8 cellular contexts compared by ENCODE assay signal in genomic region chr3:99817437-99818240, GRCh38. TPM values are rescaled to one million over a fixed set of nuclear protein-coding genes. Genes with fewer than 3 reads are reported as not detected.
DNase-seq lines count a peak whose midpoint lies in the region; ATAC-seq and TF ChIP-seq lines count a peak whose summit lies in the region.

Gene CMSS1 (plus strand): TSS chr3:99817862.

- peak within 1 kb of the TSS; percentile 97 for H3K4me3 Mint-ChIP-seq in HFFc6
- peak within 1 kb of the TSS; percentile 92 for H3K4me3 Mint-ChIP-seq in activated naive CD4-positive, alpha-beta T cell treated with anti-CD3 and anti-CD28 coated beads, Interleukin-2, amount 10 ng/mL, durations not matched to agents 7 days and 5 days

- peak within 1 kb of the TSS; percentile 93 for H3K9ac ChIP-seq in SK-N-MC (ENCODE audit: insufficient read length)

- H3K27me3 ChIP-seq in gastroesophageal sphincter: no peaks in the 10 kb centered on the region

- no peaks in the 10 kb centered on the region for H3K36me3 Mint-ChIP-seq in HFFc6 (ENCODE audit: low read depth)
- H3K36me3 Mint-ChIP-seq in activated naive CD4-positive, alpha-beta T cell treated with anti-CD3 and anti-CD28 coated beads, Interleukin-2, amount 10 ng/mL, durations not matched to agents 7 days and 5 days: no peaks in the 10 kb centered on the region

- TF ChIP-seq CTCF in HFFc6 (IDR thresholded peaks at IDR 0.05) (peak; percentile 63), NB4 (IDR thresholded peaks at IDR 0.05; ENCODE audit: low read depth, low read length) (no peak), gastroesophageal sphincter (IDR thresholded peaks at IDR 0.05) (peak; percentile 18 to 53 (median 43))

- no peaks in the 10 kb centered on the region for H3K36me3 ChIP-seq in SK-N-MC (ENCODE audit: insufficient read depth, low read length)
- H3K36me3 ChIP-seq in gastroesophageal sphincter: no peaks in the 10 kb centered on the region

- H3K4me1 Mint-ChIP-seq in HFFc6 (ENCODE audit: low read depth): peaks cover 21% of the 10 kb centered on the region
- H3K4me1 Mint-ChIP-seq in activated naive CD4-positive, alpha-beta T cell treated with anti-CD3 and anti-CD28 coated beads, Interleukin-2, amount 10 ng/mL, durations not matched to agents 7 days and 5 days: peaks cover 37% of the 10 kb centered on the region

- H3K4me1 ChIP-seq in gastroesophageal sphincter: peaks cover 6 to 24% (median 11%) of the 10 kb centered on the region in 3 donors

- CTCF ChIA-PET in activated naive CD4-positive, alpha-beta T cell treated with anti-CD3 and anti-CD28 coated beads, Interleukin-2, amount 10 ng/mL, durations not matched to agents 7 days and 5 days (lab: Charles Lee): interaction anchor here (0.9 to 1.8 kb wide), 6 partner anchors 8 to 892 kb away, joined by 3 to 8 read pairs (median 4); partner anchors contain the start of gene TFG

- no peak for TF ChIP-seq EP300 in gastroesophageal sphincter (IDR thresholded peaks at IDR 0.05)

- no peaks in the 10 kb centered on the region for H3K9me3 Mint-ChIP-seq in HFFc6
- H3K9me3 Mint-ChIP-seq in activated naive CD4-positive, alpha-beta T cell treated with anti-CD3 and anti-CD28 coated beads, Interleukin-2, amount 10 ng/mL, durations not matched to agents 7 days and 5 days: no peaks in the 10 kb centered on the region

- WGBS in gastroesophageal sphincter (ENCODE audit: low coverage in 1 of 2), 2 donors: 0% methylated on average over 11 to 18 of the region's 60 CpGs

- TF ChIP-seq POLR2A in NB4 (IDR thresholded peaks at IDR 0.05; ENCODE audit: extremely low read depth, insufficient read length) (peak; percentile 59), gastroesophageal sphincter (IDR thresholded peaks at IDR 0.05) (peak; percentile 53 to 74)

- H3K4me3 ChIP-seq in GM08714 (ENCODE audit: low read length): peak within 1 kb of the TSS; percentile 68
- peak within 1 kb of the TSS; percentile 87 for H3K4me3 ChIP-seq in NB4 (ENCODE audit: low read depth, low read length)
- peak within 1 kb of the TSS; percentile 86 for H3K4me3 ChIP-seq in SK-N-MC
- peak within 1 kb of the TSS; percentile 72 to 98 for H3K4me3 ChIP-seq in gastroesophageal sphincter

- H3K27me3 Mint-ChIP-seq in HFFc6 (ENCODE audit: insufficient read depth): peaks cover 4% of the 10 kb centered on the region
- H3K27me3 Mint-ChIP-seq in activated naive CD4-positive, alpha-beta T cell treated with anti-CD3 and anti-CD28 coated beads, Interleukin-2, amount 10 ng/mL, durations not matched to agents 7 days and 5 days: no peaks in the 10 kb centered on the region

- peak within 1 kb of the TSS; percentile 99 for H3K27ac Mint-ChIP-seq in HFFc6
- H3K27ac Mint-ChIP-seq in activated naive CD4-positive, alpha-beta T cell treated with anti-CD3 and anti-CD28 coated beads, Interleukin-2, amount 10 ng/mL, durations not matched to agents 7 days and 5 days: peak within 1 kb of the TSS; percentile 96

- DNase-seq in HFFc6: peak; percentile 92
- peak; percentile 93 for DNase-seq in NB4 (ENCODE audit: low read depth)
- DNase-seq in SK-N-MC (ENCODE audit: low read depth, low spot score): peak; percentile 86
- peak; percentile 97 for DNase-seq in activated naive CD4-positive, alpha-beta T cell treated with anti-CD3 and anti-CD28 coated beads, Interleukin-2, amount 10 ng/mL, durations not matched to agents 7 days and 5 days
- DNase-seq in non-pigmented ciliary epithelial cell (ENCODE audit: low read depth): peak; percentile 58
- peak; percentile 93 for DNase-seq in superior temporal gyrus (ENCODE audit: extremely low spot score)

- ATAC-seq in gastroesophageal sphincter: peak; percentile 97

- H3K9me3 ChIP-seq in SK-N-MC (ENCODE audit: low read depth, low read length): no peaks in the 10 kb centered on the region
- no peaks in the 10 kb centered on the region for H3K9me3 ChIP-seq in gastroesophageal sphincter

- H3K27ac ChIP-seq in SK-N-MC: peak within 1 kb of the TSS; percentile 89
- peak within 1 kb of the TSS; percentile 94 to 99 (median 95) for H3K27ac ChIP-seq in gastroesophageal sphincter

RNA-seq across cellular contexts. Expression of gene CMSS1, which starts in this region (rescaled TPM):
- 10 to 100 TPM; 27.8 to 47.0 (median 38.1) TPM for total RNA-seq in HFFc6 (2021; fragmentation: NEBNext Ultra II Directional; extraction: Animal tissue kit (Norgen Biotek cat#: 25700))
- 10 to 100 TPM; 15.2 to 20.8 (median 16.6) TPM for total RNA-seq in gastroesophageal sphincter

Comparison
In these comparisons a context has a peak if more than half of its experiments do, and no peak if none do; other contexts are left out.
1. Peak in every context shown above with its lines: DNase-seq, ATAC-seq, H3K4me3 ChIP-seq and H3K27ac ChIP-seq.